ENCODE assay signal across 29 cellular contexts in genomic region chr5:11640474-11640873, GRCh38.
"Had no signal": no experiment of that assay in that cellular context is flagged by ENCODE, and none has a peak within 500 bp of the region (broad histone marks: within the 10 kb centered on the region; RNA-seq: fewer than 3 reads in every experiment).

No MANE protein-coding gene starts in this region.

- ATAC-seq: activated CD8-positive, alpha-beta T cell treated with anti-CD3 and anti-CD28 coated beads for 36 hours; activated naive CD8-positive, alpha-beta T cell treated with anti-CD3 and anti-CD28 coated beads, Interleukin-2, amount 50 U/mL, for 24 hours had no signal

- DNase-seq: activated B cell treated with CpG ODN at 0.5 μM for 24 hours; activated CD4-positive, alpha-beta memory T cell treated with anti-CD3 and anti-CD28 coated beads for 36 hours; activated CD4-positive, alpha-beta T cell treated with anti-CD3 and anti-CD28 coated beads for 4 hours; activated CD4-positive, alpha-beta T cell treated with anti-CD3 and anti-CD28 coated beads, Interleukin-2, amount 10 ng/mL, durations not matched to agents 24 days and 14 days; activated CD4-positive, alpha-beta T cell treated with anti-CD3 and anti-CD28 coated beads, Interleukin-2, amount 50 U/mL, for 1 hour; activated CD4-positive, alpha-beta T cell treated with anti-CD3 and anti-CD28 coated beads, Interleukin-2, amount 50 U/mL, for 4 hours; activated CD4-positive, CD25-positive, alpha-beta regulatory T cell treated with anti-CD3 and anti-CD28 coated beads, Interleukin-2, amount 50 U/mL, for 72 hours; activated CD8-positive, alpha-beta memory T cell treated with anti-CD3 and anti-CD28 coated beads, Interleukin-2, amount 50 U/mL, for 48 hours; activated CD8-positive, alpha-beta T cell treated with anti-CD3 and anti-CD28 coated beads for 36 hours; activated effector memory CD4-positive, alpha-beta T cell treated with Interleukin-2 at 50 U/mL for 16 hours; activated gamma-delta T cell; activated naive CD4-positive, alpha-beta T cell treated with anti-CD3 and anti-CD28 coated beads, Interleukin-2, amount 10 ng/mL, durations not matched to agents 7 days and 5 days; activated naive CD4-positive, alpha-beta T cell treated with Interleukin-2 at 50 U/mL for 16 hours; activated naive CD8-positive, alpha-beta T cell treated with anti-CD3 and anti-CD28 coated beads, Interleukin-2, amount 10 ng/mL, durations not matched to agents 7 days and 5 days; activated naive CD8-positive, alpha-beta T cell treated with anti-CD3 and anti-CD28 coated beads, Interleukin-2, amount 50 U/mL, for 24 hours; activated T-cell treated with anti-CD3 and anti-CD28 coated beads, Interleukin-2, amount 50 U/mL, for 24 hours; activated T-cell treated with anti-CD3 and anti-CD28 coated beads, Interleukin-2, amount 50 U/mL, for 48 hours; amygdala; aorta; caudate nucleus; cerebellar nuclear complex; T-helper 1 cell; T-helper 2 cell; T-helper 9 cell had no signal

- FAIRE-seq: astrocyte, bronchial epithelial cell, TTC549 had no signal

- H3K36me3 ChIP-seq: cardiac muscle cell had no signal

- H3K4me3 ChIP-seq: cardiac muscle cell had no signal

- H3K27me3 ChIP-seq: cardiac muscle cell had no signal

- H3K27ac ChIP-seq: cardiac muscle cell, VCaP had no signal
